7 cellular contexts compared by ENCODE assay signal in the genomic region with DNA sequence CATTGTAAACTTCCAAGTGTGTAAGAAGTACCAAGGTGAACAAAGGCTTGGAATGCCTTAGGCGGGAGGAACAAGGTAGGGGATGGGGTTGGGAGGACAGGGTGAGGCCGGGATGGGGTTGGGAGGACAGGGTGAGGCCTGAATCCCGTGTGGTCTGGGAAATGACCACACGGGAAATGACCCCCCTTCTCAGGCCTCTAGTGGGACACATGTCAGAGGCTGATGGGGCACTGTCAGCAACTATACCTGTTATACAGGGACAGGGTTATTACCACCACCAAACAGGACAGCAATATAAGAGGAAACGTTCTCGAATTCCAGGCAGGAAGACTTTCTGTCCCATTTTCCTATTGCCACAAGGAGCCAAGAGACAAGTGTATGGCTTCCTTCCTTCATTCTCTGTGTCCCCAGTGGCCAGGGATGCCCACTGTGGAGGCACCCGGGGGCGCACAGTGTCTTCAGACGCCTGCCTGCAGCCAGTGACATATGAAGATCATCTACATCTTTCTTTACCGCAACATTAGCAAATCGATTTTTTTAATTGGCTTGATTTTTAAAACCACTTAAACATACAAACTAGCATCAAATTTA. TPM values are rescaled to one million over a fixed set of nuclear protein-coding genes. Genes with fewer than 3 reads are reported as not detected.
DNase-seq lines count a peak whose midpoint lies in the region; TF ChIP-seq lines count a peak whose summit lies in the region.

No MANE protein-coding gene starts in this region.

- peak overlapping the region; percentile 76 for H3K4me2 ChIP-seq in osteoblast (ENCODE audit: insufficient read depth, low read length)

- H3K4me1 ChIP-seq in effector memory CD4-positive, alpha-beta T cell (ENCODE audit: control insufficient read depth, insufficient read depth, low read length, poor library complexity, severe bottlenecking) = peaks cover 16% of the 10 kb centered on the region
- peaks cover 24% of the 10 kb centered on the region for H3K4me1 ChIP-seq in osteoblast (ENCODE audit: insufficient read depth, low read length)
- peaks cover 7 to 19% of the 10 kb centered on the region in 2 donors for H3K4me1 ChIP-seq in thyroid gland

- no peaks in the 10 kb centered on the region for H3K9me3 ChIP-seq in effector memory CD4-positive, alpha-beta T cell (ENCODE audit: control insufficient read depth, low read length)
- no peaks in the 10 kb centered on the region for H3K9me3 ChIP-seq in osteoblast (ENCODE audit: low read depth, low read length)
- H3K9me3 ChIP-seq in thyroid gland = no peaks in the 10 kb centered on the region

- H3K27ac ChIP-seq in effector memory CD4-positive, alpha-beta T cell (ENCODE audit: insufficient read depth, low read length, poor library complexity, severe bottlenecking) = no peak overlapping the region
- H3K27ac ChIP-seq in osteoblast (ENCODE audit: low read depth, low read length) (peak overlapping the region; percentile 42), thyroid gland (no peak overlapping the region), substantia nigra (ENCODE audit: low read depth, low read length, poor library complexity, severe bottlenecking) (no peak overlapping the region)

- peaks cover 58% of the 10 kb centered on the region for H3K79me2 ChIP-seq in osteoblast (ENCODE audit: insufficient read depth, low read length)

- H3K36me3 ChIP-seq in effector memory CD4-positive, alpha-beta T cell (ENCODE audit: control insufficient read depth, insufficient read depth, low read length) = no peaks in the 10 kb centered on the region
- H3K36me3 ChIP-seq in osteoblast (ENCODE audit: insufficient read depth, low read length) (peaks cover 5% of the 10 kb centered on the region), thyroid gland (no peaks in the 10 kb centered on the region)

- TF ChIP-seq CTCF in osteoblast (IDR thresholded peaks at IDR 0.05; ENCODE audit: extremely low read depth, low read depth, low read length) (no peak), thyroid gland (IDR thresholded peaks at IDR 0.05) (no peak)

- TF ChIP-seq POLR2A in thyroid gland (IDR thresholded peaks at IDR 0.05) = no peak

- peak overlapping the region; percentile 92 for H3K4me3 ChIP-seq in GM08714 (ENCODE audit: low read length)
- H3K4me3 ChIP-seq in effector memory CD4-positive, alpha-beta T cell (ENCODE audit: insufficient read depth, low read depth, low read length, poor library complexity, severe bottlenecking) = peak overlapping the region; percentile 67
- peak overlapping the region; percentile 85 for H3K4me3 ChIP-seq in osteoblast (ENCODE audit: insufficient read depth, low read length)
- H3K4me3 ChIP-seq in thyroid gland (replicated peaks in 1 of 3) = no peak overlapping the region

- DNase-seq in NCI-H69 (lab: John Stamatoyannopoulos, UW) (peak; percentile 19), osteoblast (ENCODE audit: insufficient read length, low spot score, missing footprints) (peak; percentile 58), thyroid gland (no peak), substantia nigra (lab: John Stamatoyannopoulos, UW) (no peak), NCI-H774 (lab: John Stamatoyannopoulos, UW) (no peak)
- no peak for DNase-seq in effector memory CD4-positive, alpha-beta T cell

- peaks cover 19% of the 10 kb centered on the region for H3K27me3 ChIP-seq in effector memory CD4-positive, alpha-beta T cell (replicated peaks; ENCODE audit: control insufficient read depth, insufficient read depth, low read length, poor library complexity, severe bottlenecking)
- H3K27me3 ChIP-seq in osteoblast (ENCODE audit: insufficient read depth, low read length) (no peaks in the 10 kb centered on the region), thyroid gland (peaks cover 8% of the 10 kb centered on the region)

- H4K20me1 ChIP-seq in osteoblast (ENCODE audit: insufficient read depth, low read length) = no peaks in the 10 kb centered on the region

- intact Hi-C loops in thyroid gland (cut with DNase I) = no loop called here

- 31 to 39% methylated on average over 11 of the region's 11 CpGs for WGBS in thyroid gland, 2 donors

- peak overlapping the region; percentile 61 for H2AFZ ChIP-seq in osteoblast (ENCODE audit: low read length)

RNA-seq across cellular contexts. Expression of gene MKI67, which starts 1.3 kb away (rescaled TPM):
- total RNA-seq in osteoblast = 2.5 and 3.5 TPM in 2 replicates
- total RNA-seq in thyroid gland = 1 to 10 TPM in 2 of 4 donors, under 1 TPM in 2; 0.24 to 1.9 (median 0.76) TPM

Comparison
In these comparisons a context has a peak if more than half of its experiments do, and no peak if none do; other contexts are left out.
1. H3K4me3 ChIP-seq: peak in GM08714 (single experiment), effector memory CD4-positive, alpha-beta T cell (single experiment) and osteoblast (single experiment); none in thyroid gland (0 of 3).
2. DNase-seq: peak in NCI-H69 (single experiment) and osteoblast (single experiment); none in effector memory CD4-positive, alpha-beta T cell (0 of 3), thyroid gland (0 of 2), substantia nigra (0 of 49) and NCI-H774 (single experiment).